Comparison of ENCODE assay signal across 11 cellular contexts in the genomic region with DNA sequence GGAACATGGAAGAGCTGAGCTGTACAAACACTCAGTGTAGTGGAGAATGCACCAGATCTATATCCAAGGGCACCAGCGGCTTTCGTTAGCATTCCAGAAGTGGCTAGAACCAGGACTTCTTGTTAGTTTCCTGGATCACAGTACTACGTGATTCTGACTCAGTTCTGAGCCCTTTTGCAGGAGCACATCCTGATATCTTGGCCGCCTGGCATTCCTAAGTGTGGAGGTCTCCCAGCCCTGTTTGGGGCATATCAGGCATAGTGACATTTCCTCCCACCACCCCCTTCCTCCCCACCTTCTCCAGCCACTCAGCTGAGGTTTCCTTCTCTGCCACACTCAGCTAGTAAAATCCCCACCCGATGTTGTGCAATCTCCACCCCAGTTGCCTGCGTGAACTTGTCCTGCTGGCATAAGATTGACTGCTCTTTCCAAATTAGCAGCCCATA.
DNase-seq lines count a peak whose midpoint lies in the region; ATAC-seq, FAIRE-seq and TF ChIP-seq lines count a peak whose summit lies in the region.
"Had no signal": no experiment of that assay in that cellular context is flagged by ENCODE, and none has a peak within 500 bp of the region (broad histone marks: within the 10 kb centered on the region; RNA-seq: fewer than 3 reads in every experiment).

No MANE protein-coding gene starts in this region.

- peaks cover 6% of the 10 kb centered on the region for H3K4me1 ChIP-seq in A673 (ENCODE audit: insufficient read depth, low read length, poor library complexity, severe bottlenecking)
- H3K4me1 ChIP-seq in adipocyte (ENCODE audit: control insufficient read depth, insufficient read depth, low read length): peaks cover 38% of the 10 kb centered on the region
- no peaks in the 10 kb centered on the region for H3K4me1 ChIP-seq in HepG2 (ENCODE audit: insufficient read depth, low read length)
- H3K4me1 ChIP-seq: Caco-2 had no signal

- BruUV-seq in A673 (replicated peaks; lab: Mats Ljungman, UMichigan): no TSS peak
- no TSS peak for BruUV-seq in HepG2 (replicated peaks; lab: Mats Ljungman, UMichigan)

- TF ChIP-seq RAD21 in Ishikawa (IDR thresholded peaks at IDR 0.05; ENCODE audit: low read depth) (no peak), HepG2 (CRISPR knock-in tag; IDR thresholded peaks at IDR 0.05) (no peak)

- H2AFZ ChIP-seq in HepG2 (ENCODE audit: low read length): no peak overlapping the region
- H2AFZ ChIP-seq: neural progenitor cell had no signal

- H3K79me2 ChIP-seq in HepG2 (ENCODE audit: insufficient read depth, low read length): no peaks in the 10 kb centered on the region

- H3K27me3 ChIP-seq in A673 (replicated peaks; ENCODE audit: insufficient read depth, low read depth, low read length, poor library complexity) (no peaks in the 10 kb centered on the region), adipocyte (replicated peaks; ENCODE audit: control insufficient read depth, insufficient read depth, low read length) (peaks cover 11% of the 10 kb centered on the region), HepG2 (ENCODE audit: control insufficient read depth in 1 of 2, insufficient read depth in 2 of 2, low read length in 2 of 2) (peaks cover 3 to 45% of the 10 kb centered on the region in 2 experiments; a peak in 3 of 5 replicates), brain microvascular endothelial cell (replicated peaks) (no peaks in the 10 kb centered on the region)
- H3K27me3 ChIP-seq: neural progenitor cell had no signal

- no peak for TF ChIP-seq POLR2A in HepG2 (IDR thresholded peaks at IDR 0.05; ENCODE audit: insufficient read depth in 1 of 2, low read depth in 2 of 2, low read length in 2 of 2)

- no peak overlapping the region for H3K9ac ChIP-seq in adipocyte (ENCODE audit: low read length)
- H3K9ac ChIP-seq in HepG2 (ENCODE audit: insufficient read depth, low read depth, low read length): no peak overlapping the region
- H3K9ac ChIP-seq: neural progenitor cell had no signal

- intact Hi-C loops in A673 (cut with micrococcal nuclease; ENCODE audit: unreplicated experiment) (no loop called here), HepG2 (cut with micrococcal nuclease; ENCODE audit: unreplicated experiment) (no loop called here)

- 25% methylated on average over 4 of the region's 6 CpGs for WGBS in HepG2 (ENCODE audit: low lambda C conversion rate)

- CTCF ChIA-PET in A673 (lab: Charles Lee): no interaction called here
- CTCF ChIA-PET in HepG2 (lab: Yijun Ruan, JAX; ENCODE audit: low intra/inter-chr PET ratio, low total read pairs): no interaction called here

- in situ Hi-C loops in HepG2 (cut with HindIII; ENCODE audit: extremely low pct_ligation_motif_present, low pct_unique_long_range_greater_than_20kb) (no loop called here), brain microvascular endothelial cell (cut with HindIII; ENCODE audit: low pct_ligation_motif_present, low sequenced_read_pairs) (no loop called here)

- H3K4me3 ChIP-seq in A673 (ENCODE audit: low read depth, low read length, poor library complexity, severe bottlenecking) (no peak overlapping the region), adipocyte (ENCODE audit: low read length) (no peak overlapping the region), HepG2 (replicated peaks in 1 of 3; ENCODE audit: insufficient read depth in 1 of 3, low read depth in 2 of 3, low read length in 3 of 3) (no peak overlapping the region), brain microvascular endothelial cell (ENCODE audit: low read depth, low read length) (no peak overlapping the region)
- H3K4me3 ChIP-seq: neural progenitor cell had no signal

- H3K36me3 ChIP-seq in A673 (ENCODE audit: insufficient read depth, low read length, poor library complexity, severe bottlenecking) (no peaks in the 10 kb centered on the region), adipocyte (ENCODE audit: control insufficient read depth, insufficient read depth, low read length, severe bottlenecking) (no peaks in the 10 kb centered on the region), HepG2 (replicated peaks in 1 of 2; ENCODE audit: control insufficient read depth in 1 of 2, insufficient read depth in 2 of 2, low read length in 2 of 2) (no peaks in the 10 kb centered on the region), brain microvascular endothelial cell (replicated peaks) (no peaks in the 10 kb centered on the region)
- H3K36me3 ChIP-seq: neural progenitor cell had no signal

- H3K4me2 ChIP-seq in HepG2 (ENCODE audit: low read depth, low read length): no peak overlapping the region
- H3K4me2 ChIP-seq: neural progenitor cell had no signal

- H3K9me3 ChIP-seq in A673 (ENCODE audit: low read depth, low read length, poor library complexity, severe bottlenecking) (no peaks in the 10 kb centered on the region), adipocyte (ENCODE audit: control insufficient read depth, low read length) (no peaks in the 10 kb centered on the region), HepG2 (ENCODE audit: low read length) (no peaks in the 10 kb centered on the region)
- H3K9me3 ChIP-seq: Caco-2 had no signal

- POLR2A ChIA-PET in A673 (lab: Charles Lee; ENCODE audit: low non-redundant PET) (no interaction called here), HepG2 (lab: Yijun Ruan, JAX) (no interaction called here)

- no peak overlapping the region for H3K27ac ChIP-seq in A673 (ENCODE audit: low read depth, low read length, poor library complexity, severe bottlenecking)
- H3K27ac ChIP-seq in HepG2 (ENCODE audit: extremely low read length, insufficient read depth, low read length): no peak overlapping the region
- no peak overlapping the region for H3K27ac ChIP-seq in brain microvascular endothelial cell
- H3K27ac ChIP-seq: neural progenitor cell had no signal

- peak; percentile 26 for DNase-seq in A673 (ENCODE audit: low spot score)
- DNase-seq in adipocyte (ENCODE audit: low read depth): peak; percentile 43
- DNase-seq in HepG2 (ENCODE audit: low spot score): no peak
- no peak for DNase-seq in retina
- no peak for DNase-seq in brain microvascular endothelial cell
- no peak for DNase-seq in NCI-H510A treated with DMSO at 0.1 percent for 48 hours (lab: John Stamatoyannopoulos, UW)
- DNase-seq: Caco-2, NCI-H69 had no signal

- ATAC-seq in HepG2 (peak; percentile 47; the same call in 2 of the 3 replicates), HG02678 (IDR thresholded peaks at IDR 0.05; ENCODE audit: unreplicated experiment) (no peak)

- TF ChIP-seq EP300 in Ishikawa (IDR thresholded peaks at IDR 0.05; ENCODE audit: borderline replicate concordance): no peak
- no peak for TF ChIP-seq EP300 in HepG2 (IDR thresholded peaks at IDR 0.05; ENCODE audit: low read depth in 2 of 2, low read length in 2 of 2)
- no peak for TF ChIP-seq EP300 in HepG2 (CRISPR knock-in tag; IDR thresholded peaks at IDR 0.05; ENCODE audit: borderline replicate concordance)

- TF ChIP-seq CTCF in A673 (conservative IDR thresholded peaks at IDR 0.05; ENCODE audit: low read depth, low read length) (no peak), HepG2 (CRISPR knock-in tag; IDR thresholded peaks at IDR 0.05) (no peak), brain microvascular endothelial cell (IDR thresholded peaks at IDR 0.05; ENCODE audit: low read depth, low read length, missing control alignments) (no peak)

- no peaks in the 10 kb centered on the region for H4K20me1 ChIP-seq in HepG2 (ENCODE audit: insufficient read depth, low read length)

- FAIRE-seq in HepG2 (lab: Jason Lieb, UNC): no peak

TF ChIP-seq in Ishikawa, 13 proteins besides CTCF, POLR2A, EP300 and RAD21:
- TF ChIP-seq CREB1 (IDR thresholded peaks at IDR 0.05; ENCODE audit: low read depth) (no peak), CEBPB (IDR thresholded peaks at IDR 0.05) (peak; percentile 73)

TF ChIP-seq in HepG2, 621 proteins besides CTCF, POLR2A, EP300 and RAD21:
- TF ChIP-seq TOPORS (CRISPR knock-in tag; IDR thresholded peaks at IDR 0.05): no peak
- peak; percentile 78 for TF ChIP-seq CEBPB (IDR thresholded peaks at IDR 0.05; ENCODE audit: borderline replicate concordance, low read depth, low read length)

Comparison
In these comparisons a context has a peak if more than half of its experiments do, and no peak if none do; other contexts are left out.
1. DNase-seq: peak in A673 (single experiment) and adipocyte (single experiment); none in HepG2 (single experiment), retina (single experiment), brain microvascular endothelial cell (single experiment) and NCI-H510A treated with DMSO at 0.1 percent for 48 hours (single experiment).